Comparison of ENCODE assay signal across 1 cellular context in genomic region chr14:95515523-95516517, GRCh38.
TF ChIP-seq lines count a peak whose summit lies in the region.

No MANE protein-coding gene starts in this region.

TF ChIP-seq in HepG2, 621 proteins besides CTCF, POLR2A, EP300 and RAD21 (continued from another document and continues in another):
- no peak for TF ChIP-seq ZBTB4 (CRISPR knock-in tag; IDR thresholded peaks at IDR 0.05; ENCODE audit: borderline replicate concordance)
- peak; percentile 21; the same call in 1 of the 2 replicates for TF ChIP-seq KMT2A (CRISPR knock-in tag; IDR thresholded peaks at IDR 0.05)
- no peak for TF ChIP-seq TFDP1 (CRISPR knock-in tag; IDR thresholded peaks at IDR 0.05; ENCODE audit: borderline replicate concordance)
- no peak for TF ChIP-seq ZNF264 (CRISPR knock-in tag; IDR thresholded peaks at IDR 0.05)
- TF ChIP-seq ZNF720 (CRISPR knock-in tag; IDR thresholded peaks at IDR 0.05) = no peak
- TF ChIP-seq MIER3 (CRISPR knock-in tag; IDR thresholded peaks at IDR 0.05; ENCODE audit: borderline replicate concordance) = no peak
- TF ChIP-seq PHF5A (CRISPR knock-in tag; IDR thresholded peaks at IDR 0.05; ENCODE audit: low read depth, unreplicated experiment) = no peak
- TF ChIP-seq ZNF121 (CRISPR knock-in tag; IDR thresholded peaks at IDR 0.05) = no peak
- TF ChIP-seq HCFC1 (IDR thresholded peaks at IDR 0.05; ENCODE audit: low read depth, low read length) = no peak
- TF ChIP-seq MTF2 (CRISPR knock-in tag; IDR thresholded peaks at IDR 0.05; ENCODE audit: borderline replicate concordance) = no peak
- no peak for TF ChIP-seq CCAR2 (optimal IDR thresholded peaks at IDR 0.05; ENCODE audit: low read depth, low read length)
- peak; percentile 34; the same call in 1 of the 2 replicates for TF ChIP-seq ZNF574 (CRISPR knock-in tag; IDR thresholded peaks at IDR 0.05)
- TF ChIP-seq ZNF619 (CRISPR knock-in tag; IDR thresholded peaks at IDR 0.05) = no peak
- TF ChIP-seq HNF4G (IDR thresholded peaks at IDR 0.05; ENCODE audit: borderline replicate concordance, low read depth, low read length) = no peak
- no peak for TF ChIP-seq HNF4G (CRISPR knock-in tag; IDR thresholded peaks at IDR 0.05; ENCODE audit: borderline replicate concordance, low read depth)
- TF ChIP-seq ZNF850 (CRISPR knock-in tag; conservative IDR thresholded peaks at IDR 0.05) = no peak
- TF ChIP-seq ZNF777 (CRISPR knock-in tag; IDR thresholded peaks at IDR 0.05) = no peak
- no peak for TF ChIP-seq BRF2 (CRISPR knock-in tag; IDR thresholded peaks at IDR 0.05)
- TF ChIP-seq NONO (IDR thresholded peaks at IDR 0.05) = no peak
- no peak for TF ChIP-seq NONO (CRISPR knock-in tag; conservative IDR thresholded peaks at IDR 0.05)
- TF ChIP-seq ZNF232 (CRISPR knock-in tag; IDR thresholded peaks at IDR 0.05; ENCODE audit: borderline replicate concordance) = no peak
- no peak for TF ChIP-seq ZNF616 (CRISPR knock-in tag; IDR thresholded peaks at IDR 0.05; ENCODE audit: low read depth)
- peak; percentile 10 for TF ChIP-seq SRSF1 (optimal IDR thresholded peaks at IDR 0.05; ENCODE audit: low read depth, low read length)
- TF ChIP-seq ZNF367 (CRISPR knock-in tag; IDR thresholded peaks at IDR 0.05; ENCODE audit: borderline replicate concordance) = no peak
- TF ChIP-seq HHEX (CRISPR knock-in tag; IDR thresholded peaks at IDR 0.05) = no peak
- peak; percentile 58; the same call in 1 of the 2 replicates for TF ChIP-seq ZNF800 (CRISPR knock-in tag; IDR thresholded peaks at IDR 0.05)
- TF ChIP-seq MTERF4 (CRISPR knock-in tag; IDR thresholded peaks at IDR 0.05) = no peak
- peak; percentile 44 for TF ChIP-seq ZNF629 (CRISPR knock-in tag; conservative IDR thresholded peaks at IDR 0.05)
- no peak for TF ChIP-seq ZNF83 (CRISPR knock-in tag; IDR thresholded peaks at IDR 0.05; ENCODE audit: borderline replicate concordance)
- TF ChIP-seq ZNF180 (CRISPR knock-in tag; IDR thresholded peaks at IDR 0.05; ENCODE audit: borderline replicate concordance, low read depth) = no peak
- no peak for TF ChIP-seq USF2 (IDR thresholded peaks at IDR 0.05; ENCODE audit: low read depth, low read length)
- TF ChIP-seq USF2 (CRISPR knock-in tag; IDR thresholded peaks at IDR 0.05; ENCODE audit: borderline replicate concordance) = no peak
- TF ChIP-seq TOPORS (CRISPR knock-in tag; IDR thresholded peaks at IDR 0.05) = no peak
- no peak for TF ChIP-seq PRDM10 (CRISPR knock-in tag; IDR thresholded peaks at IDR 0.05; ENCODE audit: low read depth)
- no peak for TF ChIP-seq ATM (IDR thresholded peaks at IDR 0.05; ENCODE audit: borderline replicate concordance)
- TF ChIP-seq MEIS1 (CRISPR knock-in tag; IDR thresholded peaks at IDR 0.05; ENCODE audit: borderline replicate concordance) = no peak
- TF ChIP-seq ZMYM2 (CRISPR knock-in tag; IDR thresholded peaks at IDR 0.05) = no peak
- TF ChIP-seq ZFP90 (CRISPR knock-in tag; IDR thresholded peaks at IDR 0.05; ENCODE audit: borderline replicate concordance) = no peak
